8 cellular contexts compared by ENCODE assay signal in the genomic region with DNA sequence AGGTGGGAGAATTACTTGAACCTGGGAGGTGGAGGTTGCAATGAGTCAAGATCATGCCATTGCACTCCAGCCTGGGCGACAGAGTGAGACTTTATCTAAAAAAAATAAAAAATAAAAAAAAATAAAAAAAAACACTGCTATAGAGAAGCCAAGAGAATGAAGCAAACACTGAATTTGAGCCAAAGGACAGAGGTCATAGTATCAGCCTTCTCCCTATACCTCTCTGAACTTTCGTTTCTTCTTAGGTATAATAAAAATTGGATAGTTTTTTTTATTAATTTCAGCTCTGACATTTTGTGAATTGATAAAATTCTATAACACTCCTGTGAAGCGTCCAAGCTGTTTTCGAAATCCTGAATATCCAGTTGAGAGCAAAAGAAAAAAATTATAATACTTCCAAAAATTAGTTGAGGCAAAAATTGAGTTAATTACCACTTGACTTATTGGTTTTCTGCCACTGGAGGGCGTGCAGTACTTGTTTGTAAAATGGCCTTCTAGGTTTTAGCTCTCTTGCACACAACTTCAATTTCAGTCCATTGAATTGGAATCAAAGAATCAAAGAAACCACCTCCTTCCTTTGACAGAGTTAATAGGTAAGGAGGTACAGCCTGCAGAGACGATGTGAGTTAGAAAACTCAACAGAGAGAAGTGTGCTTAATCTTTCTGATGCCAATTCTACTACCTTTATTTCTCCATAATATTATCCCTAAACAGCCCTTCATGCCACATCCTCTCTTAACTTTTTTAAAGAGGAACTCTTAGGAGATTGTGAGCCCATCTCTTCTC.
A peak's percentile ranks its signal among the peaks of the same experiment; 100 is the strongest.
DNase-seq lines count a peak whose midpoint lies in the region; ATAC-seq and TF ChIP-seq lines count a peak whose summit lies in the region.

No MANE protein-coding gene starts in this region.

- no peaks in the 10 kb centered on the region for H3K4me1 Mint-ChIP-seq in MCF 10A (ENCODE audit: insufficient read depth, unreplicated experiment)

- peak overlapping the region; percentile 70 for H3K27ac ChIP-seq in Panc1 (ENCODE audit: low read length)

- H3K4me1 ChIP-seq in Panc1 (ENCODE audit: control insufficient read depth, insufficient read depth, low read length), result peaks cover 4% of the 10 kb centered on the region

- H3K4me3 Mint-ChIP-seq in MCF 10A (ENCODE audit: unreplicated experiment), result no peak overlapping the region

- BruUV-seq in Panc1 (replicated peaks; lab: Mats Ljungman, UMichigan) (no TSS peak), MCF 10A (replicated peaks; lab: Mats Ljungman, UMichigan) (no TSS peak)

- intact Hi-C loops in Panc1 (cut with micrococcal nuclease; ENCODE audit: unreplicated experiment) (loop anchor here (1.0 to 10.0 kb wide), 3 partner anchors 113 to 301 kb away; partner anchors contain the start of gene CCDC34), MCF 10A (cut with micrococcal nuclease) (loop anchor here (1.0 to 2.0 kb wide), 3 partner anchors 112 to 302 kb away; partner anchors contain the start of gene CCDC34)

- no peak overlapping the region for H3K27ac Mint-ChIP-seq in MCF 10A (ENCODE audit: low read depth, unreplicated experiment)

- in situ Hi-C loops in ACHN (cut with HindIII; ENCODE audit: low pct_ligation_motif_present, low pct_unique_long_range_greater_than_20kb, low sequenced_read_pairs) (loop anchor here (25.0 kb wide), 1 partner anchor 303 kb away; no protein-coding TSS in a partner anchor), Panc1 (cut with HindIII; ENCODE audit: low pct_unique_long_range_greater_than_20kb, low sequenced_read_pairs) (no loop called here)

- TF ChIP-seq CTCF in GM12864 (IDR thresholded peaks at IDR 0.05; ENCODE audit: low read depth, low read length, missing control alignments) (peak; percentile 64), Panc1 (IDR thresholded peaks at IDR 0.05) (peak; percentile 75; the same call in 1 of the 2 replicates), MCF 10A (IDR thresholded peaks at IDR 0.05; ENCODE audit: unreplicated experiment) (peak; percentile 78), kidney epithelial cell (IDR thresholded peaks at IDR 0.05; ENCODE audit: insufficient read depth, low read length, poor library complexity, severe bottlenecking) (peak; percentile 68)

- DNase-seq in ACHN (peak; percentile 50), GM12864 (ENCODE audit: low read depth) (peak; percentile 29), Panc1 (ENCODE audit: low read depth, low spot score) (peak; percentile 55), MCF 10A (ENCODE audit: unreplicated experiment) (peak; percentile 72), kidney epithelial cell (ENCODE audit: low read depth) (no peak)
- DNase-seq in Jurkat, Clone E6-1 (ENCODE audit: low read depth, low spot score), result peak; percentile 59
- peak in 2 of 3 donors; percentile 5 to 11 for DNase-seq in stimulated activated CD4-positive, alpha-beta T cell treated with anti-CD3 and anti-CD28 coated beads, TNF-alpha, amount 100 ng/mL, for 48 hours (ENCODE audit: low read depth in 3 of 3)

- no peak overlapping the region for H3K4me3 ChIP-seq in GM12864 (ENCODE audit: low read depth, low read length)
- H3K4me3 ChIP-seq in Jurkat, Clone E6-1 (ENCODE audit: low read length), result no peak overlapping the region
- no peak overlapping the region for H3K4me3 ChIP-seq in Panc1 (ENCODE audit: low read depth in 2 of 2, low read length in 2 of 2)
- H3K4me3 ChIP-seq in kidney epithelial cell (ENCODE audit: low read depth, low read length), result no peak overlapping the region

- H3K36me3 ChIP-seq in Panc1 (ENCODE audit: control insufficient read depth, insufficient read depth, low read length) (no peaks in the 10 kb centered on the region), kidney epithelial cell (ENCODE audit: control insufficient read depth, insufficient read depth, low read length) (no peaks in the 10 kb centered on the region)

- CTCF ChIA-PET in Panc1 (lab: Charles Lee), result interaction anchor here (0.6 to 1.2 kb wide), 7 partner anchors 17 to 1193 kb away, joined by 3 to 11 read pairs (median 3); no protein-coding TSS in a partner anchor
- CTCF ChIA-PET in MCF 10A (lab: Yijun Ruan, JAX), result interaction anchor here (0.6 to 5.9 kb wide), 40 partner anchors 12 to 866 kb away, joined by 3 to 121 read pairs (median 4); no protein-coding TSS in a partner anchor

- peaks cover 6% of the 10 kb centered on the region; the same call in 1 of the 2 replicates for H3K9me3 ChIP-seq in Panc1 (ENCODE audit: control insufficient read depth, insufficient read depth, low read depth, low read length)

- no peaks in the 10 kb centered on the region for H3K9me3 Mint-ChIP-seq in MCF 10A (ENCODE audit: unreplicated experiment)

- POLR2A ChIA-PET in Panc1 (lab: Charles Lee) (interaction anchor here (0.6 kb wide), 2 partner anchors 82 to 289 kb away, joined by 4 to 5 read pairs; partner anchors contain the start of gene LGR4), MCF 10A (lab: Yijun Ruan, JAX) (interaction anchor here (0.6 to 2.2 kb wide), 12 partner anchors 25 to 713 kb away, joined by 3 to 12 read pairs (median 4); partner anchors contain the start of gene LGR4)

- H3K27me3 Mint-ChIP-seq in MCF 10A (ENCODE audit: insufficient read depth, unreplicated experiment), result peaks cover 27% of the 10 kb centered on the region

- H3K27me3 ChIP-seq in Panc1 (ENCODE audit: control insufficient read depth, insufficient read depth, low read length), result no peaks in the 10 kb centered on the region
- no peaks in the 10 kb centered on the region for H3K27me3 ChIP-seq in kidney epithelial cell (ENCODE audit: control insufficient read depth, insufficient read depth, low read length)

- H3K36me3 Mint-ChIP-seq in MCF 10A (ENCODE audit: insufficient read depth, unreplicated experiment), result no peaks in the 10 kb centered on the region

- ATAC-seq in Panc1 (peak; percentile 79), HG02852 (IDR thresholded peaks at IDR 0.05; ENCODE audit: unreplicated experiment) (no peak)
